In genomic region chr9:128455849-128456612, GRCh38 we compare ENCODE assay signal across 1 cellular context.
TF ChIP-seq lines count a peak whose summit lies in the region.

Gene ODF2 (plus strand): TSS chr9:128456006. CDS start chr9:128456092, 86 bp downstream.

TF ChIP-seq in K562, 482 proteins besides CTCF, POLR2A, EP300 and RAD21 (continued from another document and continues in another):
- TF ChIP-seq CUX1 (CRISPR knock-in tag; IDR thresholded peaks at IDR 0.05) (no peak), HDAC1 (IDR thresholded peaks at IDR 0.05) (peak in 1 of 2 experiments; percentile 99; a peak in 2 of 4 replicates), SMC3 (conservative IDR thresholded peaks at IDR 0.05; ENCODE audit: insufficient read depth, low read depth, low read length) (no peak), SMARCA5 (IDR thresholded peaks at IDR 0.05) (no peak), DEAF1 (CRISPR knock-in tag; IDR thresholded peaks at IDR 0.05) (no peak), ZNF165 (CRISPR knock-in tag; IDR thresholded peaks at IDR 0.05; ENCODE audit: borderline replicate concordance) (no peak), DMBX1 (CRISPR knock-in tag; IDR thresholded peaks at IDR 0.05; ENCODE audit: borderline replicate concordance) (no peak), EHMT2 (IDR thresholded peaks at IDR 0.05) (no peak), DPF2 (IDR thresholded peaks at IDR 0.05) (no peak), CTBP1 (IDR thresholded peaks at IDR 0.05; ENCODE audit: borderline replicate concordance) (peak; percentile 37; the same call in 1 of the 2 replicates), L3MBTL2 (IDR thresholded peaks at IDR 0.05) (no peak; the same call in 1 of the 2 replicates), RB1 (IDR thresholded peaks at IDR 0.05; ENCODE audit: low read depth) (peak; percentile 54), SMAD4 (CRISPR knock-in tag; conservative IDR thresholded peaks at IDR 0.05) (peak; percentile 80), IRF2 (CRISPR knock-in tag; IDR thresholded peaks at IDR 0.05) (no peak), BRF2 (IDR thresholded peaks at IDR 0.05; ENCODE audit: borderline replicate concordance, insufficient read depth, insufficient read length) (no peak), CCNT2 (IDR thresholded peaks at IDR 0.05; ENCODE audit: borderline replicate concordance, extremely low read depth, insufficient read length, low read depth, low read length) (peak; percentile 68), ZC3H11A (IDR thresholded peaks at IDR 0.05; ENCODE audit: low read depth, low read length) (no peak), EZH2 (IDR thresholded peaks at IDR 0.05; ENCODE audit: borderline replicate concordance, low read depth, low read length) (no peak), HNRNPUL1 (IDR thresholded peaks at IDR 0.05; ENCODE audit: low read length) (no peak), ZBTB9 (CRISPR knock-in tag; IDR thresholded peaks at IDR 0.05) (no peak), NKRF (IDR thresholded peaks at IDR 0.05; ENCODE audit: borderline replicate concordance) (peak; percentile 99), ZSCAN29 (IDR thresholded peaks at IDR 0.05) (no peak; the same call in 1 of the 2 replicates), ZEB2 (IDR thresholded peaks at IDR 0.05) (no peak), ELF2 (CRISPR knock-in tag; IDR thresholded peaks at IDR 0.05) (peak; percentile 92), ZNF696 (CRISPR knock-in tag; conservative IDR thresholded peaks at IDR 0.05) (no peak), TEAD1 (CRISPR knock-in tag; IDR thresholded peaks at IDR 0.05) (peak in 1 of 2 experiments; percentile 64; a peak in 1 of 4 replicates), SREBF2 (CRISPR knock-in tag; IDR thresholded peaks at IDR 0.05) (no peak), HNRNPH1 (optimal IDR thresholded peaks at IDR 0.05; ENCODE audit: low read depth, low read length) (no peak), ARID2 (IDR thresholded peaks at IDR 0.05) (no peak), SMAD2 (IDR thresholded peaks at IDR 0.05; ENCODE audit: low read depth, low read length) (no peak), ZKSCAN8 (CRISPR knock-in tag; IDR thresholded peaks at IDR 0.05) (no peak), ZNF76 (CRISPR knock-in tag; IDR thresholded peaks at IDR 0.05; ENCODE audit: borderline replicate concordance) (no peak), RFX5 (IDR thresholded peaks at IDR 0.05; ENCODE audit: low read depth, low read length) (no peak), TAL1 (IDR thresholded peaks at IDR 0.05) (no peak), ZKSCAN3 (CRISPR knock-in tag; IDR thresholded peaks at IDR 0.05) (no peak), PATZ1 (CRISPR knock-in tag; IDR thresholded peaks at IDR 0.05; ENCODE audit: borderline replicate concordance) (no peak), E2F5 (CRISPR knock-in tag; IDR thresholded peaks at IDR 0.05) (no peak), KDM1A (IDR thresholded peaks at IDR 0.05) (no peak), HBP1 (CRISPR knock-in tag; IDR thresholded peaks at IDR 0.05) (0 out of 2 replicates have a peak, but pooled peaks have one; percentile 63), ATF6 (CRISPR knock-in tag; IDR thresholded peaks at IDR 0.05) (no peak), PYGO2 (tag; IDR thresholded peaks at IDR 0.05) (no peak), NONO (IDR thresholded peaks at IDR 0.05; ENCODE audit: low read depth in 2 of 2, low read length in 1 of 2) (peak; percentile 56 to 65; a peak in 3 of 4 replicates), LARP7 (IDR thresholded peaks at IDR 0.05) (no peak), GABPB2 (CRISPR knock-in tag; conservative IDR thresholded peaks at IDR 0.05) (no peak)
